Comparison of ENCODE assay signal across 9 cellular contexts in genomic region chr1:15966081-15966955, GRCh38. TPM values are rescaled to one million over a fixed set of nuclear protein-coding genes. Genes with fewer than 3 reads are reported as not detected.
DNase-seq lines count a peak whose midpoint lies in the region; ATAC-seq, FAIRE-seq and TF ChIP-seq lines count a peak whose summit lies in the region.
"Had no signal": no experiment of that assay in that cellular context is flagged by ENCODE, and none has a peak within 500 bp of the region (broad histone marks: within the 10 kb centered on the region; RNA-seq: fewer than 3 reads in every experiment).

No MANE protein-coding gene starts in this region.

- peaks cover 40% of the 10 kb centered on the region for H3K4me1 Mint-ChIP-seq in T-helper 17 cell

- peak; percentile 98 for FAIRE-seq in GM18507 (lab: Jason Lieb, UNC)
- FAIRE-seq: K562 had no signal

- H3K9me3 ChIP-seq in T-helper 17 cell (ENCODE audit: control insufficient read depth, low read length, poor library complexity, severe bottlenecking) (no peaks in the 10 kb centered on the region), mucosa of descending colon (no peaks in the 10 kb centered on the region)

- TF ChIP-seq CTCF in brain microvascular endothelial cell (IDR thresholded peaks at IDR 0.05; ENCODE audit: low read depth, low read length, missing control alignments) (no peak), mucosa of descending colon (IDR thresholded peaks at IDR 0.05) (no peak)

- H3K36me3 ChIP-seq in brain microvascular endothelial cell (replicated peaks) (peaks cover 15% of the 10 kb centered on the region), mucosa of descending colon (ENCODE audit: low read depth) (no peaks in the 10 kb centered on the region)

- intact Hi-C loops in mucosa of descending colon (cut with DNase I, micrococcal nuclease) = no loop called here

- in situ Hi-C loops in brain microvascular endothelial cell (cut with HindIII; ENCODE audit: low pct_ligation_motif_present, low sequenced_read_pairs) = no loop called here

- peak overlapping the region; percentile 61 for H3K27ac ChIP-seq in brain microvascular endothelial cell

- H3K4me1 ChIP-seq in mucosa of descending colon (ENCODE audit: low read depth) = peaks cover 15% of the 10 kb centered on the region

- ATAC-seq in HG02885 (IDR thresholded peaks at IDR 0.05; ENCODE audit: poor library complexity, unreplicated experiment) = peak; percentile 69
- peak; percentile 86 for ATAC-seq in T-helper 17 cell
- peak; percentile 42 for ATAC-seq in mucosa of descending colon
- ATAC-seq: K562 had no signal

- H3K27me3 Mint-ChIP-seq in T-helper 17 cell = no peaks in the 10 kb centered on the region

- H3K4me3 ChIP-seq in brain microvascular endothelial cell (ENCODE audit: low read depth, low read length) = no peak overlapping the region
- no peak overlapping the region for H3K4me3 ChIP-seq in mucosa of descending colon
- H3K4me3 ChIP-seq: K562 had no signal

- H3K36me3 Mint-ChIP-seq in T-helper 17 cell (ENCODE audit: low read depth) = no peaks in the 10 kb centered on the region

- peak overlapping the region; percentile 95 for H3K27ac Mint-ChIP-seq in T-helper 17 cell

- no peaks in the 10 kb centered on the region for H3K27me3 ChIP-seq in brain microvascular endothelial cell (replicated peaks)

- peak; percentile 67 for DNase-seq in GM18507 (ENCODE audit: extremely low spot score, insufficient read length, low read depth)
- DNase-seq in T-helper 17 cell = peak in 1 of 3 donors; percentile 47
- DNase-seq in brain microvascular endothelial cell = no peak
- DNase-seq in mucosa of descending colon = peak in 2 of 3 donors; percentile 22 to 65
- peak; percentile 74 for DNase-seq in superior temporal gyrus (ENCODE audit: extremely low spot score)
- no peak for DNase-seq in NCI-H82 (lab: John Stamatoyannopoulos, UW)
- DNase-seq in NCI-H69 (lab: John Stamatoyannopoulos, UW) = no peak

- peak overlapping the region; percentile 84 for H3K4me3 Mint-ChIP-seq in T-helper 17 cell

RNA-seq across cellular contexts. Expression of gene ZBTB17, which starts 9.6 kb away (rescaled TPM):
- total RNA-seq in T-helper 17 cell (10 to 100 TPM; 71.7 to 99.0 TPM), mucosa of descending colon (10 to 100 TPM; 29.2 to 40.8 (median 34.6) TPM)

RNA-seq across cellular contexts. Expression of gene SRARP, which starts 37.7 kb away (rescaled TPM):
- total RNA-seq in T-helper 17 cell (not detected), mucosa of descending colon (not detected)
- total RNA-seq: K562 had no signal

RNA-seq across cellular contexts. Expression of gene HSPB7, which starts 51.5 kb away (rescaled TPM):
- not detected for total RNA-seq in T-helper 17 cell
- 10 to 100 TPM in 2 of 3 donors, 1 to 10 TPM in 1; 1.5 to 78.0 (median 13.0) TPM for total RNA-seq in mucosa of descending colon

RNA-seq across cellular contexts. Expression of gene CLCNKA, which starts 55.5 kb away (rescaled TPM):
- total RNA-seq in T-helper 17 cell = not detected
- total RNA-seq in mucosa of descending colon = 1 to 10 TPM in 2 of 3 donors, not detected in 1; 1.3 to 3.4 TPM

Comparison
In these comparisons a context has a peak if more than half of its experiments do, and no peak if none do; other contexts are left out.
1. DNase-seq: peak in GM18507 (single experiment), mucosa of descending colon (2 of 3) and superior temporal gyrus (single experiment); none in brain microvascular endothelial cell (single experiment), NCI-H82 (single experiment) and NCI-H69 (single experiment).
2. Peak in every context shown above with its lines, with median percentiles within 50 percentile points of each other: ATAC-seq.